In genomic region chr13:80263745-80264513, GRCh38 we compare ENCODE assay signal across 34 cellular contexts.
"Had no signal": no experiment of that assay in that cellular context is flagged by ENCODE, and none has a peak within 500 bp of the region (broad histone marks: within the 10 kb centered on the region; RNA-seq: fewer than 3 reads in every experiment).

No MANE protein-coding gene starts in this region.

- H3K27me3 ChIP-seq: adrenal gland, body of pancreas, brain microvascular endothelial cell, breast epithelium had no signal

- DNase-seq: activated CD4-positive, alpha-beta memory T cell treated with anti-CD3 and anti-CD28 coated beads, Interleukin-2, amount 10 ng/mL, durations not matched to agents 7 days and 5 days; activated CD4-positive, alpha-beta T cell treated with anti-CD3 and anti-CD28 coated beads for 1 hour; activated CD4-positive, alpha-beta T cell treated with anti-CD3 and anti-CD28 coated beads for 36 hours; activated CD4-positive, alpha-beta T cell treated with anti-CD3 and anti-CD28 coated beads for 48 hours; activated CD4-positive, alpha-beta T cell treated with anti-CD3 and anti-CD28 coated beads, Interleukin-2, amount 10 ng/mL, durations not matched to agents 7 days and 5 days; activated CD4-positive, alpha-beta T cell treated with anti-CD3 and anti-CD28 coated beads, Interleukin-2, amount 50 U/mL, for 48 hours; activated CD4-positive, CD25-positive, alpha-beta regulatory T cell; activated CD8-positive, alpha-beta memory T cell treated with anti-CD3 and anti-CD28 coated beads for 24 hours; activated CD8-positive, alpha-beta memory T cell treated with anti-CD3 and anti-CD28 coated beads, Interleukin-2, amount 10 ng/mL, durations not matched to agents 7 days and 5 days; activated CD8-positive, alpha-beta memory T cell treated with anti-CD3 and anti-CD28 coated beads, Interleukin-2, amount 50 U/mL, for 48 hours; activated CD8-positive, alpha-beta T cell treated with anti-CD3 and anti-CD28 coated beads, Interleukin-2, amount 10 ng/mL, durations not matched to agents 7 days and 5 days; activated effector memory CD4-positive, alpha-beta T cell treated with Interleukin-2 at 50 U/mL for 16 hours; activated gamma-delta T cell; activated naive CD4-positive, alpha-beta T cell treated with anti-CD3 and anti-CD28 coated beads, Interleukin-2, amount 10 ng/mL, durations not matched to agents 7 days and 5 days; activated naive CD4-positive, alpha-beta T cell treated with Interleukin-2 at 50 U/mL for 16 hours; activated naive CD8-positive, alpha-beta T cell treated with anti-CD3 and anti-CD28 coated beads for 36 hours; activated T-cell treated with anti-CD3 and anti-CD28 coated beads, Interleukin-2, amount 50 U/mL, for 24 hours; activated T-cell treated with anti-CD3 and anti-CD28 coated beads, Interleukin-2, amount 50 U/mL, for 48 hours; adrenal gland; amniotic stem cell; aorta; body of pancreas; brain microvascular endothelial cell; central memory CD4-positive, alpha-beta T cell; T-helper 1 cell; T-helper 2 cell; T-helper 9 cell; WERI-Rb-1 had no signal

- H3K4me1 ChIP-seq: adrenal gland, body of pancreas, breast epithelium had no signal

- H3K4me3 ChIP-seq: adrenal gland, body of pancreas, breast epithelium had no signal

- H3K9me3 ChIP-seq: adrenal gland, breast epithelium had no signal

- H3K27ac ChIP-seq: adrenal gland, body of pancreas, brain microvascular endothelial cell, breast epithelium, WERI-Rb-1 had no signal

- ATAC-seq: activated CD4-positive, alpha-beta T cell treated with anti-CD3 and anti-CD28 coated beads for 36 hours; activated CD4-positive, CD25-positive, alpha-beta regulatory T cell treated with anti-CD3 and anti-CD28 coated beads, Interleukin-2, amount 50 U/mL, for 24 hours; activated CD8-positive, alpha-beta memory T cell treated with anti-CD3 and anti-CD28 coated beads, Interleukin-2, amount 10 ng/mL, durations not matched to agents 7 days and 5 days; activated CD8-positive, alpha-beta T cell treated with anti-CD3 and anti-CD28 coated beads, Interleukin-2, amount 10 ng/mL, durations not matched to agents 7 days and 5 days; activated naive CD4-positive, alpha-beta T cell treated with anti-CD3 and anti-CD28 coated beads, Interleukin-2, amount 50 U/mL, for 72 hours; body of pancreas; WTC11 had no signal

- FAIRE-seq: astrocyte, TTC549 had no signal

- H3K36me3 ChIP-seq: adrenal gland, brain microvascular endothelial cell, breast epithelium, WERI-Rb-1 had no signal
